ENCODE assay signal across 8 cellular contexts in genomic region chr12:9468998-9469397, GRCh38.
A peak's percentile ranks its signal among the peaks of the same experiment; 100 is the strongest.
DNase-seq lines count a peak whose midpoint lies in the region; ATAC-seq, FAIRE-seq and TF ChIP-seq lines count a peak whose summit lies in the region.
"Not testable (repeated sequence)": the region's sequence is repeated elsewhere in the genome, so short reads cannot be mapped to it uniquely, and the experiment has no call there.

No MANE protein-coding gene starts in this region.

- H3K4me1 Mint-ChIP-seq in activated naive CD8-positive, alpha-beta T cell treated with anti-CD3 and anti-CD28 coated beads, Interleukin-2, amount 50 U/mL, for 24 hours = peaks cover 20% of the 10 kb centered on the region

- WGBS in HepG2 (ENCODE audit: low lambda C conversion rate) = 7% methylated on average over 6 of the region's 6 CpGs

- H3K27me3 ChIP-seq in HepG2 (ENCODE audit: control insufficient read depth in 1 of 2, insufficient read depth in 2 of 2, low read length in 2 of 2) = not testable (repeated sequence)

- TF ChIP-seq POLR2A in HepG2 (IDR thresholded peaks at IDR 0.05; ENCODE audit: insufficient read depth in 1 of 2, low read depth in 2 of 2, low read length in 2 of 2) = not testable (repeated sequence)

- not testable (repeated sequence) for BruUV-seq in HepG2 (replicated peaks; lab: Mats Ljungman, UMichigan)

- not testable (repeated sequence) for H3K79me2 ChIP-seq in HepG2 (ENCODE audit: insufficient read depth, low read length)

- not testable (repeated sequence) for H3K27ac ChIP-seq in HepG2 (ENCODE audit: extremely low read length, insufficient read depth, low read length)

- H3K36me3 Mint-ChIP-seq in activated naive CD8-positive, alpha-beta T cell treated with anti-CD3 and anti-CD28 coated beads, Interleukin-2, amount 50 U/mL, for 24 hours (ENCODE audit: low read depth) = not testable (repeated sequence)

- H3K9me3 Mint-ChIP-seq in activated naive CD8-positive, alpha-beta T cell treated with anti-CD3 and anti-CD28 coated beads, Interleukin-2, amount 50 U/mL, for 24 hours = not testable (repeated sequence)

- in situ Hi-C loops in HepG2 (cut with HindIII; ENCODE audit: extremely low pct_ligation_motif_present, low pct_unique_long_range_greater_than_20kb) = loop anchor here (25.0 kb wide), 1 partner anchor 132 kb away; no protein-coding TSS in a partner anchor

- not testable (repeated sequence) for H2AFZ ChIP-seq in HepG2 (ENCODE audit: low read length)

- DNase-seq in AG08395 (ENCODE audit: low spot score) = peak; percentile 15
- not testable (repeated sequence) for DNase-seq in GM12864 (ENCODE audit: low read depth); retinal pigment epithelial cell (ENCODE audit: low read depth)
- DNase-seq in NCI-H1417 (lab: John Stamatoyannopoulos, UW) = peak in 2 of 3 experiments; percentile 12 to 60
- peak; percentile 8 for DNase-seq in T follicular helper cell (ENCODE audit: low read depth)
- DNase-seq in activated naive CD8-positive, alpha-beta T cell treated with anti-CD3 and anti-CD28 coated beads, Interleukin-2, amount 50 U/mL, for 24 hours = peak; percentile 36
- DNase-seq in fibroblast of the aortic adventitia (ENCODE audit: low read depth) = peak; percentile 41
- DNase-seq in HepG2 (ENCODE audit: low spot score) = peak; percentile 76

- H3K36me3 ChIP-seq in HepG2 (replicated peaks in 1 of 2; ENCODE audit: control insufficient read depth in 1 of 2, insufficient read depth in 2 of 2, low read length in 2 of 2) = not testable (repeated sequence)

- intact Hi-C loops in HepG2 (cut with micrococcal nuclease; ENCODE audit: unreplicated experiment) = loop anchor here (1.0 to 2.0 kb wide), 2 partner anchors 91 to 138 kb away; no protein-coding TSS in a partner anchor

- H3K4me3 Mint-ChIP-seq in activated naive CD8-positive, alpha-beta T cell treated with anti-CD3 and anti-CD28 coated beads, Interleukin-2, amount 50 U/mL, for 24 hours = not testable (repeated sequence)

- CTCF ChIA-PET in HepG2 (lab: Yijun Ruan, JAX; ENCODE audit: low intra/inter-chr PET ratio, low total read pairs) = interaction anchor here (1.1 to 1.5 kb wide), 2 partner anchors 90 to 138 kb away, joined by 4 to 12 read pairs; no protein-coding TSS in a partner anchor

- H3K4me2 ChIP-seq in HepG2 (ENCODE audit: low read depth, low read length) = peak overlapping the region; percentile 47; the same call in 1 of the 2 replicates

- peak; percentile 47 for TF ChIP-seq CTCF in GM12864 (IDR thresholded peaks at IDR 0.05; ENCODE audit: low read depth, low read length, missing control alignments)
- peak; percentile 57 for TF ChIP-seq CTCF in fibroblast of the aortic adventitia (IDR thresholded peaks at IDR 0.05; ENCODE audit: insufficient read depth, low read length)
- peak; percentile 92 for TF ChIP-seq CTCF in HepG2 (CRISPR knock-in tag; IDR thresholded peaks at IDR 0.05)
- TF ChIP-seq CTCF in retinal pigment epithelial cell (conservative IDR thresholded peaks at IDR 0.05; ENCODE audit: low read depth, low read length) = peak; percentile 60

- not testable (repeated sequence) for H3K4me3 ChIP-seq in GM12864 (ENCODE audit: low read depth, low read length); fibroblast of the aortic adventitia (ENCODE audit: low read depth, low read length); HepG2 (replicated peaks in 1 of 3; ENCODE audit: insufficient read depth in 1 of 3, low read depth in 2 of 3, low read length in 3 of 3); retinal pigment epithelial cell (ENCODE audit: low read length)

- peaks cover 14% of the 10 kb centered on the region for H3K4me1 ChIP-seq in HepG2 (ENCODE audit: insufficient read depth, low read length)

- not testable (repeated sequence) for H4K20me1 ChIP-seq in HepG2 (ENCODE audit: insufficient read depth, low read length)

- not testable (repeated sequence) for ATAC-seq in activated naive CD8-positive, alpha-beta T cell treated with anti-CD3 and anti-CD28 coated beads, Interleukin-2, amount 50 U/mL, for 24 hours
- peak; percentile 90 for ATAC-seq in HepG2

- FAIRE-seq in HepG2 (lab: Jason Lieb, UNC) = peak; percentile 97

- H3K9me3 ChIP-seq in HepG2 (ENCODE audit: low read length) = not testable (repeated sequence)

- H3K27me3 Mint-ChIP-seq in activated naive CD8-positive, alpha-beta T cell treated with anti-CD3 and anti-CD28 coated beads, Interleukin-2, amount 50 U/mL, for 24 hours = not testable (repeated sequence)

- POLR2A ChIA-PET in HepG2 (lab: Yijun Ruan, JAX) = interaction anchor here (0.8 to 2.0 kb wide), 4 partner anchors 19 to 405 kb away, joined by 3 to 7 read pairs (median 4); no protein-coding TSS in a partner anchor

- TF ChIP-seq EP300 in HepG2 (IDR thresholded peaks at IDR 0.05; ENCODE audit: low read depth in 2 of 2, low read length in 2 of 2); HepG2 (CRISPR knock-in tag; IDR thresholded peaks at IDR 0.05; ENCODE audit: borderline replicate concordance): not testable (repeated sequence)

- H3K27ac Mint-ChIP-seq in activated naive CD8-positive, alpha-beta T cell treated with anti-CD3 and anti-CD28 coated beads, Interleukin-2, amount 50 U/mL, for 24 hours = not testable (repeated sequence)

- peak; percentile 63; the same call in 1 of the 2 replicates for TF ChIP-seq RAD21 in HepG2 (CRISPR knock-in tag; IDR thresholded peaks at IDR 0.05)

- not testable (repeated sequence) for H3K9ac ChIP-seq in HepG2 (ENCODE audit: insufficient read depth, low read depth, low read length)

TF ChIP-seq in HepG2, 621 proteins besides CTCF, POLR2A, EP300 and RAD21 (continues in another document):
- TF ChIP-seq ZNF331 (CRISPR knock-in tag; IDR thresholded peaks at IDR 0.05) = peak; percentile 31; the same call in 1 of the 2 replicates
- peak; percentile 73; the same call in 1 of the 2 replicates for TF ChIP-seq SMC3 (IDR thresholded peaks at IDR 0.05; ENCODE audit: low read length)
- peak; percentile 71 for TF ChIP-seq ZMYM4 (CRISPR knock-in tag; IDR thresholded peaks at IDR 0.05)
- TF ChIP-seq PATZ1 (CRISPR knock-in tag; IDR thresholded peaks at IDR 0.05) = peak; percentile 30; the same call in 1 of the 2 replicates
- TF ChIP-seq PRDM10 (CRISPR knock-in tag; IDR thresholded peaks at IDR 0.05; ENCODE audit: low read depth) = peak; percentile 50; the same call in 1 of the 2 replicates
- TF ChIP-seq HNF1B (CRISPR knock-in tag; IDR thresholded peaks at IDR 0.05) = peak; percentile 25; the same call in 1 of the 2 replicates
- peak; percentile 98 for TF ChIP-seq ZBTB42 (CRISPR knock-in tag; IDR thresholded peaks at IDR 0.05)
- peak; percentile 54 for TF ChIP-seq SALL1 (CRISPR knock-in tag; IDR thresholded peaks at IDR 0.05)
- TF ChIP-seq REPIN1 (CRISPR knock-in tag; IDR thresholded peaks at IDR 0.05; ENCODE audit: borderline replicate concordance, low read depth) = peak; percentile 57; the same call in 1 of the 2 replicates
